ENCODE assay signal across 1 cellular context in the genomic region with DNA sequence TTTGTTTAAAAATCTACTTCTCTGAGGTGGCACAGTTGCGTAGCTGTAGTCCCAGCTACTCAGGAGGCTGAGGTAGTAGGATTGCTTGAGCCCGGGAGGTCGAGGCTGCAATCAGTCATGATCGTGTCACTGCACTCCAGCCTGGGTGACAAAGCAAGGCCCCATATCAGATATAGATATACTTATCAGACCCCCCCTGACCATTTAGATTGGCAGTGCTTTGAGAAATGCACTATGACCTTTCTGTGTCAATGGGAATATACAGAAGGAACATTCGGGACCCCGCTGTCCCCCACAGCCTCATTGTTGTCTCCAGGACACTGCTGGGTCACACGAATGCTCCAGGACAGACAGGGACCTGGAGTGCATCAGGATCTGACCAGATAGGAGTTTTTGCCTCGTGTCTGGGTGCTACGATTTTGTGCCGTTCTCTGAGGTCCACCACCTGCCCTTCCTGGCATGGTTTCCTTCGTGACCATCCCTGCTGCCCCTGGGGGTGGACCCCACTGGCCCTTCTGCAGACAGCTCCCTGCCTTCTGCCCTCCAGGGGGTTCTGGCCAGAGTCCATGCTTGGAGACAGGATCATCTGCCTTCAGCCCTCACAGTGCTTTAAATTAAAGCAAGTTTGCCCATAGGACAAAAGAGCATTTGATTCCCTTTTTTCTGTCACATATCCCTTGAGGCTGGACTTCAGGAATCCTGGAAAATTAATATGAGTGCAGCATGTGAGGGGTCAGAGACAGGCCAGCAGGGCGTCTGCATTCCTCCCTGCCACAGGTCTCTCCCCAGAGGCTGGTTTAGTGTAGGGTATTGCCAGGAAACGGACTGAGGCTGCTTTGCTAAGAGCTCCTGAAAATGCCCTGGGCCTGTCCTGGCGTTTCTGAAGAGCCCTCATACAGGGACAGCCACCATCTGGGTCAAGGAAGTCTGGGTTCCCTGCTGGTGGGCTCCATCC.
TF ChIP-seq lines count a peak whose summit lies in the region.

No MANE protein-coding gene starts in this region.

TF ChIP-seq in WTC11, 78 proteins besides CTCF, POLR2A, EP300 and RAD21 (continued from another document):
- TF ChIP-seq, protein P1, sequence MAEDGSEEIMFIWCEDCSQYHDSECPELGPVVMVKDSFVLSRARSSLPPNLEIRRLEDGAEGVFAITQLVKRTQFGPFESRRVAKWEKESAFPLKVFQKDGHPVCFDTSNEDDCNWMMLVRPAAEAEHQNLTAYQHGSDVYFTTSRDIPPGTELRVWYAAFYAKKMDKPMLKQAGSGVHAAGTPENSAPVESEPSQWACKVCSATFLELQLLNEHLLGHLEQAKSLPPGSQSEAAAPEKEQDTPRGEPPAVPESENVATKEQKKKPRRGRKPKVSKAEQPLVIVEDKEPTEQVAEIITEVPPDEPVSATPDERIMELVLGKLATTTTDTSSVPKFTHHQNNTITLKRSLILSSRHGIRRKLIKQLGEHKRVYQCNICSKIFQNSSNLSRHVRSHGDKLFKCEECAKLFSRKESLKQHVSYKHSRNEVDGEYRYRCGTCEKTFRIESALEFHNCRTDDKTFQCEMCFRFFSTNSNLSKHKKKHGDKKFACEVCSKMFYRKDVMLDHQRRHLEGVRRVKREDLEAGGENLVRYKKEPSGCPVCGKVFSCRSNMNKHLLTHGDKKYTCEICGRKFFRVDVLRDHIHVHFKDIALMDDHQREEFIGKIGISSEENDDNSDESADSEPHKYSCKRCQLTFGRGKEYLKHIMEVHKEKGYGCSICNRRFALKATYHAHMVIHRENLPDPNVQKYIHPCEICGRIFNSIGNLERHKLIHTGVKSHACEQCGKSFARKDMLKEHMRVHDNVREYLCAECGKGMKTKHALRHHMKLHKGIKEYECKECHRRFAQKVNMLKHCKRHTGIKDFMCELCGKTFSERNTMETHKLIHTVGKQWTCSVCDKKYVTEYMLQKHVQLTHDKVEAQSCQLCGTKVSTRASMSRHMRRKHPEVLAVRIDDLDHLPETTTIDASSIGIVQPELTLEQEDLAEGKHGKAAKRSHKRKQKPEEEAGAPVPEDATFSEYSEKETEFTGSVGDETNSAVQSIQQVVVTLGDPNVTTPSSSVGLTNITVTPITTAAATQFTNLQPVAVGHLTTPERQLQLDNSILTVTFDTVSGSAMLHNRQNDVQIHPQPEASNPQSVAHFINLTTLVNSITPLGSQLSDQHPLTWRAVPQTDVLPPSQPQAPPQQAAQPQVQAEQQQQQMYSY (CRISPR knock-in tag; IDR thresholded peaks at IDR 0.05) = no peak
- TF ChIP-seq ZNF317 (CRISPR knock-in tag; IDR thresholded peaks at IDR 0.05; ENCODE audit: borderline replicate concordance, low read depth) (no peak), ERG (CRISPR knock-in tag; IDR thresholded peaks at IDR 0.05) (no peak), ZNF232 (CRISPR knock-in tag; IDR thresholded peaks at IDR 0.05) (no peak), CDX4 (CRISPR knock-in tag; IDR thresholded peaks at IDR 0.05; ENCODE audit: borderline replicate concordance) (no peak), ZNF138 (CRISPR knock-in tag; conservative IDR thresholded peaks at IDR 0.05) (no peak), ATF3 (CRISPR knock-in tag; conservative IDR thresholded peaks at IDR 0.05) (no peak), MYBL2 (CRISPR knock-in tag; IDR thresholded peaks at IDR 0.05) (no peak), ZNF396 (CRISPR knock-in tag; IDR thresholded peaks at IDR 0.05; ENCODE audit: borderline replicate concordance) (no peak), ATF6 (CRISPR knock-in tag; IDR thresholded peaks at IDR 0.05) (no peak), FOXK1 (CRISPR knock-in tag; IDR thresholded peaks at IDR 0.05) (no peak), ZMAT4 (CRISPR knock-in tag; IDR thresholded peaks at IDR 0.05) (no peak), NFATC4 (CRISPR knock-in tag; IDR thresholded peaks at IDR 0.05) (no peak)
- TF ChIP-seq, protein P2, sequence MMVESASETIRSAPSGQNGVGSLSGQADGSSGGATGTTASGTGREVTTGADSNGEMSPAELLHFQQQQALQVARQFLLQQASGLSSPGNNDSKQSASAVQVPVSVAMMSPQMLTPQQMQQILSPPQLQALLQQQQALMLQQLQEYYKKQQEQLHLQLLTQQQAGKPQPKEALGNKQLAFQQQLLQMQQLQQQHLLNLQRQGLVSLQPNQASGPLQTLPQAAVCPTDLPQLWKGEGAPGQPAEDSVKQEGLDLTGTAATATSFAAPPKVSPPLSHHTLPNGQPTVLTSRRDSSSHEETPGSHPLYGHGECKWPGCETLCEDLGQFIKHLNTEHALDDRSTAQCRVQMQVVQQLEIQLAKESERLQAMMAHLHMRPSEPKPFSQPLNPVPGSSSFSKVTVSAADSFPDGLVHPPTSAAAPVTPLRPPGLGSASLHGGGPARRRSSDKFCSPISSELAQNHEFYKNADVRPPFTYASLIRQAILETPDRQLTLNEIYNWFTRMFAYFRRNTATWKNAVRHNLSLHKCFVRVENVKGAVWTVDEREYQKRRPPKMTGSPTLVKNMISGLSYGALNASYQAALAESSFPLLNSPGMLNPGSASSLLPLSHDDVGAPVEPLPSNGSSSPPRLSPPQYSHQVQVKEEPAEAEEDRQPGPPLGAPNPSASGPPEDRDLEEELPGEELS (CRISPR knock-in tag; IDR thresholded peaks at IDR 0.05) = no peak
- TF ChIP-seq, protein P3, sequence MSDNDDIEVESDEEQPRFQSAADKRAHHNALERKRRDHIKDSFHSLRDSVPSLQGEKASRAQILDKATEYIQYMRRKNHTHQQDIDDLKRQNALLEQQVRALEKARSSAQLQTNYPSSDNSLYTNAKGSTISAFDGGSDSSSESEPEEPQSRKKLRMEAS (CRISPR knock-in tag; IDR thresholded peaks at IDR 0.05) = no peak
